In genomic region chr13:33279414-33279813, GRCh38 we compare ENCODE assay signal across 13 cellular contexts. TPM values are rescaled to one million over a fixed set of nuclear protein-coding genes. Genes with fewer than 3 reads are reported as not detected.
DNase-seq lines count a peak whose midpoint lies in the region; ATAC-seq and TF ChIP-seq lines count a peak whose summit lies in the region.
"Had no signal": no experiment of that assay in that cellular context is flagged by ENCODE, and none has a peak within 500 bp of the region (broad histone marks: within the 10 kb centered on the region; RNA-seq: fewer than 3 reads in every experiment).

No MANE protein-coding gene starts in this region.

- ATAC-seq in gastroesophageal sphincter = peak; percentile 31
- ATAC-seq in GM19035 (IDR thresholded peaks at IDR 0.05; ENCODE audit: unreplicated experiment) = no peak
- ATAC-seq: activated CD8-positive, alpha-beta T cell treated with anti-CD3 and anti-CD28 coated beads, Interleukin-2, amount 10 ng/mL, durations not matched to agents 7 days and 5 days had no signal

- H2BK120ac ChIP-seq in mesendoderm (ENCODE audit: low read depth, low read length) = no peak overlapping the region

- H3K27ac Mint-ChIP-seq in nephron = peak overlapping the region; percentile 13 to 80 (median 36)
- H3K27ac Mint-ChIP-seq in activated naive CD4-positive, alpha-beta T cell treated with anti-CD3 and anti-CD28 coated beads for 36 hours = no peak overlapping the region
- H3K27ac Mint-ChIP-seq: activated CD8-positive, alpha-beta T cell treated with anti-CD3 and anti-CD28 coated beads, Interleukin-2, amount 10 ng/mL, durations not matched to agents 7 days and 5 days; activated naive CD4-positive, alpha-beta T cell treated with anti-CD3 and anti-CD28 coated beads, Interleukin-2, amount 10 ng/mL, durations not matched to agents 7 days and 5 days had no signal

- no peaks in the 10 kb centered on the region for H3K36me3 Mint-ChIP-seq in nephron (ENCODE audit: low read depth)
- H3K36me3 Mint-ChIP-seq in activated naive CD4-positive, alpha-beta T cell treated with anti-CD3 and anti-CD28 coated beads for 36 hours (ENCODE audit: low read depth) = no peaks in the 10 kb centered on the region
- H3K36me3 Mint-ChIP-seq: activated naive CD4-positive, alpha-beta T cell treated with anti-CD3 and anti-CD28 coated beads, Interleukin-2, amount 10 ng/mL, durations not matched to agents 7 days and 5 days had no signal

- no peaks in the 10 kb centered on the region for H3K27me3 Mint-ChIP-seq in nephron (ENCODE audit: low read depth)
- peaks cover 19% of the 10 kb centered on the region for H3K27me3 Mint-ChIP-seq in activated naive CD4-positive, alpha-beta T cell treated with anti-CD3 and anti-CD28 coated beads for 36 hours (ENCODE audit: low read depth)

- no peak overlapping the region for H2BK15ac ChIP-seq in mesendoderm (replicated peaks; ENCODE audit: low read depth)

- intact Hi-C loops in activated naive CD4-positive, alpha-beta T cell treated with anti-CD3 and anti-CD28 coated beads for 36 hours (cut with micrococcal nuclease) = no loop called here

- 0 to 50% methylated on average over 1 of the region's 1 CpG for WGBS in gastroesophageal sphincter (ENCODE audit: low coverage in 1 of 2), 2 donors
- no CpG with 5 or more reads among the region's 1 CpG for WGBS in mesendoderm (ENCODE audit: extremely low coverage, insufficient coverage, low lambda C conversion rate)

- no peak overlapping the region for H3K56ac ChIP-seq in mesendoderm (ENCODE audit: low read length)

- H3K4me3 ChIP-seq in SJSA1 = no peak overlapping the region
- H3K4me3 ChIP-seq in gastroesophageal sphincter = no peak overlapping the region
- H3K4me3 ChIP-seq in mesendoderm (ENCODE audit: low read length) = no peak overlapping the region

- no peak for TF ChIP-seq CTCF in gastroesophageal sphincter (IDR thresholded peaks at IDR 0.05)
- no peak for TF ChIP-seq CTCF in nephron (IDR thresholded peaks at IDR 0.05; ENCODE audit: unreplicated experiment in 3 of 3)

- H3K9me3 ChIP-seq in SJSA1 (replicated peaks) (no peaks in the 10 kb centered on the region), gastroesophageal sphincter (no peaks in the 10 kb centered on the region)

- no peak overlapping the region for H3K23ac ChIP-seq in mesendoderm (ENCODE audit: low read length)

- no peaks in the 10 kb centered on the region for H3K27me3 ChIP-seq in SJSA1 (replicated peaks)
- H3K27me3 ChIP-seq in gastroesophageal sphincter = no peaks in the 10 kb centered on the region
- H3K27me3 ChIP-seq in mesendoderm (ENCODE audit: insufficient read depth, low read length, poor library complexity) = no peaks in the 10 kb centered on the region

- H3K79me2 ChIP-seq in mesendoderm (ENCODE audit: control insufficient read depth, insufficient read depth, low read length) = no peaks in the 10 kb centered on the region

- CTCF ChIA-PET in activated naive CD4-positive, alpha-beta T cell treated with anti-CD3 and anti-CD28 coated beads for 36 hours (lab: Charles Lee) = no interaction called here

- no peaks in the 10 kb centered on the region for H3K79me1 ChIP-seq in mesendoderm (ENCODE audit: low read length)

- TF ChIP-seq EP300 in gastroesophageal sphincter (IDR thresholded peaks at IDR 0.05) = no peak

- no peaks in the 10 kb centered on the region for H3K9me3 Mint-ChIP-seq in nephron
- H3K9me3 Mint-ChIP-seq in activated naive CD4-positive, alpha-beta T cell treated with anti-CD3 and anti-CD28 coated beads for 36 hours = no peaks in the 10 kb centered on the region
- H3K9me3 Mint-ChIP-seq: activated naive CD4-positive, alpha-beta T cell treated with anti-CD3 and anti-CD28 coated beads, Interleukin-2, amount 10 ng/mL, durations not matched to agents 7 days and 5 days had no signal

- TF ChIP-seq POLR2A in gastroesophageal sphincter (IDR thresholded peaks at IDR 0.05) = no peak

- H3K4me2 ChIP-seq in mesendoderm (ENCODE audit: low read length) = no peak overlapping the region

- H3K4me3 Mint-ChIP-seq in nephron = peak overlapping the region in 1 of 3 experiments; percentile 52
- no peak overlapping the region for H3K4me3 Mint-ChIP-seq in activated naive CD4-positive, alpha-beta T cell treated with anti-CD3 and anti-CD28 coated beads for 36 hours
- H3K4me3 Mint-ChIP-seq: activated CD8-positive, alpha-beta T cell treated with anti-CD3 and anti-CD28 coated beads, Interleukin-2, amount 10 ng/mL, durations not matched to agents 7 days and 5 days; activated naive CD4-positive, alpha-beta T cell treated with anti-CD3 and anti-CD28 coated beads, Interleukin-2, amount 10 ng/mL, durations not matched to agents 7 days and 5 days had no signal

- H3K9ac ChIP-seq in mesendoderm (ENCODE audit: low read length) = no peak overlapping the region

- no peak overlapping the region for H4K8ac ChIP-seq in mesendoderm (ENCODE audit: low read depth, low read length)

- H3K4me1 ChIP-seq in SJSA1 (replicated peaks) (peaks cover 68% of the 10 kb centered on the region), gastroesophageal sphincter (peaks cover 26 to 96% (median 31%) of the 10 kb centered on the region in 3 donors), mesendoderm (ENCODE audit: control insufficient read depth, low read depth, low read length) (no peaks in the 10 kb centered on the region)

- H3K27ac ChIP-seq in SJSA1 = peak overlapping the region; percentile 96
- H3K27ac ChIP-seq in gastroesophageal sphincter = peak overlapping the region; percentile 65 to 92 (median 79)
- H3K27ac ChIP-seq in mesendoderm (ENCODE audit: low read depth, low read length) = no peak overlapping the region

- H4K5ac ChIP-seq in mesendoderm (ENCODE audit: low read length) = no peak overlapping the region

- no peak overlapping the region for H3K18ac ChIP-seq in mesendoderm (ENCODE audit: low read length)

- H3K36me3 ChIP-seq in SJSA1 (peaks cover 57% of the 10 kb centered on the region), gastroesophageal sphincter (no peaks in the 10 kb centered on the region), mesendoderm (ENCODE audit: control insufficient read depth, insufficient read depth, low read length) (no peaks in the 10 kb centered on the region)

- H2BK5ac ChIP-seq in mesendoderm (ENCODE audit: low read length) = no peak overlapping the region

- no peak overlapping the region for H3K4ac ChIP-seq in mesendoderm (ENCODE audit: low read depth, low read length)

- DNase-seq in SJSA1 (ENCODE audit: low read depth in 1 of 2, low spot score in 2 of 2) = no peak
- no peak for DNase-seq in activated naive CD4-positive, alpha-beta T cell treated with anti-CD3 and anti-CD28 coated beads for 36 hours
- no peak for DNase-seq in RKO (ENCODE audit: low spot score)
- no peak for DNase-seq in mesendoderm
- DNase-seq: activated CD8-positive, alpha-beta T cell treated with anti-CD3 and anti-CD28 coated beads, Interleukin-2, amount 10 ng/mL, durations not matched to agents 7 days and 5 days; activated naive CD4-positive, alpha-beta T cell treated with anti-CD3 and anti-CD28 coated beads, Interleukin-2, amount 10 ng/mL, durations not matched to agents 7 days and 5 days; effector memory CD4-positive, alpha-beta T cell; NCI-H2081; stimulated activated CD4-positive, alpha-beta T cell treated with anti-CD3 and anti-CD28 coated beads, Interleukin-15, amount 100 ng/mL, for 24 hours; T-helper 2 cell had no signal

- H2AK5ac ChIP-seq in mesendoderm (ENCODE audit: low read length) = no peak overlapping the region

- H3K4me1 Mint-ChIP-seq in nephron = peaks cover 68% of the 10 kb centered on the region
- H3K4me1 Mint-ChIP-seq in activated naive CD4-positive, alpha-beta T cell treated with anti-CD3 and anti-CD28 coated beads for 36 hours (ENCODE audit: low read depth) = no peaks in the 10 kb centered on the region
- H3K4me1 Mint-ChIP-seq: activated naive CD4-positive, alpha-beta T cell treated with anti-CD3 and anti-CD28 coated beads, Interleukin-2, amount 10 ng/mL, durations not matched to agents 7 days and 5 days had no signal

RNA-seq across cellular contexts. Expression of gene STARD13, which starts 6.1 kb away (rescaled TPM):
- total RNA-seq in SJSA1 (2014; rRNA removed; shearing (Covaris generic)) = 4.9 and 7.8 TPM in 2 replicates
- total RNA-seq in gastroesophageal sphincter = 10 to 100 TPM; 46.2 to 63.3 (median 49.3) TPM
- under 1 TPM; 0.30 to 0.31 TPM for total RNA-seq in activated naive CD4-positive, alpha-beta T cell treated with anti-CD3 and anti-CD28 coated beads for 36 hours
- 1.7 TPM for polyA plus RNA-seq in mesendoderm (2013, experiment 1 of 2)
- polyA plus RNA-seq in mesendoderm (2013, experiment 2 of 2) = 2.0 TPM
- total RNA-seq: activated CD8-positive, alpha-beta T cell treated with anti-CD3 and anti-CD28 coated beads, Interleukin-2, amount 10 ng/mL, durations not matched to agents 7 days and 5 days had no signal
